In the genomic region with DNA sequence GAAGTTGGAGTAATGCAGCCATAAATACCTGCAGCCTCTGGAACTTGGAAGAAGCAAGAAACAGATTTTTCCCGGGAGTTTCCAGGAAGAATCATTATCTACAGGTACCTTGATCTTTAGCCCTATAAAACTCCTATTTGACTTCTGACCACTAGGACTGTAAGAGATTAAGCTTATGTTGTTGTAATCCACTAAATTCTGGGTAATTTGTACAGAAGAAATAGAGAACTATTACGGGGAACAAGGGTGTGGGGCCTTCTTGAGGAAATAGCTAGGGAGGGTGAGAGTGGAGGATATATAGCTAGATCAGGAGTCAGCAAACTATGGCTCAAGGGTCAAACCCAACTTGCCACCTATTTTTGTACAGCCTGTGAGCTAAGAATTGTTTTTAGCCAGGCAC, we compare ENCODE assay signal across 25 cellular contexts.
"Had no signal": no experiment of that assay in that cellular context is flagged by ENCODE, and none has a peak within 500 bp of the region (broad histone marks: within the 10 kb centered on the region; RNA-seq: fewer than 3 reads in every experiment).

No MANE protein-coding gene starts in this region.

- H3K27me3 ChIP-seq: ascending aorta, esophagus muscularis mucosa, foreskin keratinocyte, gastrocnemius medialis had no signal

- H3K4me3 ChIP-seq: ascending aorta, coronary artery, dorsolateral prefrontal cortex, esophagus muscularis mucosa, gastrocnemius medialis had no signal

- FAIRE-seq: bronchial epithelial cell had no signal

- H3K9me3 ChIP-seq: ascending aorta, gastrocnemius medialis had no signal

- H3K36me3 ChIP-seq: ascending aorta, esophagus muscularis mucosa, gastrocnemius medialis had no signal

- H3K27ac ChIP-seq: ascending aorta, coronary artery, dorsolateral prefrontal cortex, esophagus muscularis mucosa, foreskin keratinocyte, gastrocnemius medialis had no signal

- ATAC-seq: activated CD4-positive, alpha-beta T cell treated with anti-CD3 and anti-CD28 coated beads for 36 hours; activated CD8-positive, alpha-beta memory T cell treated with anti-CD3 and anti-CD28 coated beads, Interleukin-2, amount 10 ng/mL, durations not matched to agents 7 days and 5 days; activated CD8-positive, alpha-beta T cell treated with anti-CD3 and anti-CD28 coated beads, Interleukin-2, amount 10 ng/mL, durations not matched to agents 7 days and 5 days; activated naive CD4-positive, alpha-beta T cell treated with anti-CD3 and anti-CD28 coated beads, Interleukin-2, amount 50 U/mL, for 72 hours; foreskin keratinocyte; gastrocnemius medialis had no signal

- H3K4me1 ChIP-seq: ascending aorta, esophagus muscularis mucosa, foreskin keratinocyte, gastrocnemius medialis had no signal

- DNase-seq: activated CD4-positive, alpha-beta memory T cell treated with anti-CD3 and anti-CD28 coated beads for 36 hours; activated CD4-positive, alpha-beta T cell treated with anti-CD3 and anti-CD28 coated beads for 36 hours; activated CD4-positive, alpha-beta T cell treated with anti-CD3 and anti-CD28 coated beads, Interleukin-2, amount 10 ng/mL, durations not matched to agents 24 days and 14 days; activated CD4-positive, CD25-positive, alpha-beta regulatory T cell; activated CD4-positive, CD25-positive, alpha-beta regulatory T cell treated with anti-CD3 and anti-CD28 coated beads, Interleukin-2, amount 50 U/mL, for 72 hours; activated CD8-positive, alpha-beta memory T cell treated with anti-CD3 and anti-CD28 coated beads, Interleukin-2, amount 10 ng/mL, durations not matched to agents 7 days and 5 days; activated CD8-positive, alpha-beta memory T cell treated with anti-CD3 and anti-CD28 coated beads, Interleukin-2, amount 50 U/mL, for 4 hours; activated CD8-positive, alpha-beta T cell treated with anti-CD3 and anti-CD28 coated beads, Interleukin-2, amount 10 ng/mL, durations not matched to agents 7 days and 5 days; activated effector memory CD4-positive, alpha-beta T cell treated with anti-CD3 and anti-CD28 coated beads, Interleukin-2, amount 50 U/mL, for 16 hours; activated naive CD4-positive, alpha-beta T cell treated with anti-CD3 and anti-CD28 coated beads for 36 hours; activated naive CD8-positive, alpha-beta T cell treated with anti-CD3 and anti-CD28 coated beads, Interleukin-2, amount 10 ng/mL, durations not matched to agents 7 days and 5 days; activated T-cell treated with anti-CD3 and anti-CD28 coated beads, Interleukin-2, amount 50 U/mL, for 1 hour; activated T-cell treated with anti-CD3 and anti-CD28 coated beads, Interleukin-2, amount 50 U/mL, for 48 hours; dorsolateral prefrontal cortex; effector memory CD4-positive, alpha-beta T cell; erythroblast; foreskin keratinocyte; gastrocnemius medialis; glutamatergic neuron; T-helper 2 cell had no signal
